8 cellular contexts compared by ENCODE assay signal in genomic region chr20:33443006-33443511, GRCh38. TPM values are rescaled to one million over a fixed set of nuclear protein-coding genes. Genes with fewer than 3 reads are reported as not detected.
DNase-seq lines count a peak whose midpoint lies in the region; ATAC-seq and TF ChIP-seq lines count a peak whose summit lies in the region.

No MANE protein-coding gene starts in this region.

- no peaks in the 10 kb centered on the region for H3K36me3 ChIP-seq in MM.1S (replicated peaks; ENCODE audit: insufficient read depth, low read length)
- no peaks in the 10 kb centered on the region for H3K36me3 ChIP-seq in ascending aorta
- H3K36me3 ChIP-seq in spleen = no peaks in the 10 kb centered on the region

- H4K20me1 ChIP-seq in MM.1S (ENCODE audit: insufficient read depth, low read length) = no peaks in the 10 kb centered on the region

- peak; percentile 23 for ATAC-seq in GM19324 (IDR thresholded peaks at IDR 0.05; ENCODE audit: low FRiP score, unreplicated experiment)

- H3K4me3 ChIP-seq in MM.1S (ENCODE audit: low read length) (peak overlapping the region; percentile 44), ascending aorta (peak overlapping the region; percentile 78 to 85), iPS-18c (ENCODE audit: insufficient read depth, low read depth, low read length) (peak overlapping the region; percentile 71), spleen (peak overlapping the region; percentile 62 to 88 (median 72))

- H2AFZ ChIP-seq in MM.1S (ENCODE audit: low read length) = 0 out of 2 replicates have a peak overlapping the region, but pooled peaks have one; percentile 14

- 3 to 5% (median 3%) methylated on average over 17 to 45 of the region's 45 CpGs for WGBS in spleen, 5 donors

- H3K9me2 ChIP-seq in MM.1S (replicated peaks; ENCODE audit: insufficient read depth, low read length) = no peaks in the 10 kb centered on the region

- peak overlapping the region; percentile 73 for H3K4me2 ChIP-seq in MM.1S (ENCODE audit: low read depth, low read length)

- no peaks in the 10 kb centered on the region for H3K27me3 ChIP-seq in MM.1S (replicated peaks; ENCODE audit: insufficient read depth, low read length)
- no peaks in the 10 kb centered on the region for H3K27me3 ChIP-seq in ascending aorta
- peaks cover 0 to 9% (median 0%) of the 10 kb centered on the region in 7 donors for H3K27me3 ChIP-seq in spleen (replicated peaks in 1 of 7)

- no peak overlapping the region for H3K9ac ChIP-seq in MM.1S (ENCODE audit: low read length)

- peaks cover 9% of the 10 kb centered on the region; the same call in 1 of the 2 replicates for H3F3A ChIP-seq in MM.1S (ENCODE audit: insufficient read depth, low read length)

- TF ChIP-seq POLR2A in spleen (IDR thresholded peaks at IDR 0.05) = no peak

- H3K4me1 ChIP-seq in MM.1S (ENCODE audit: low read length) (peaks cover 18% of the 10 kb centered on the region; the same call in 1 of the 2 replicates), ascending aorta (peaks cover 9 to 23% of the 10 kb centered on the region in 2 donors), spleen (peaks cover 0 to 33% (median 18%) of the 10 kb centered on the region in 6 donors)

- no peaks in the 10 kb centered on the region for H3K9me3 ChIP-seq in MM.1S (replicated peaks; ENCODE audit: insufficient read depth, low read length)
- no peaks in the 10 kb centered on the region for H3K9me3 ChIP-seq in ascending aorta
- H3K9me3 ChIP-seq in iPS-18c (ENCODE audit: control insufficient read depth, insufficient read depth, low read length) = no peaks in the 10 kb centered on the region
- no peaks in the 10 kb centered on the region for H3K9me3 ChIP-seq in spleen

- H3K27ac ChIP-seq in 22Rv1 (peak overlapping the region; percentile 58), MM.1S (ENCODE audit: low read length) (no peak overlapping the region), ascending aorta (peak overlapping the region; percentile 85 to 91), spleen (peak overlapping the region in 5 of 8 donors; percentile 73 to 87 (median 81))

- no peaks in the 10 kb centered on the region for H3K79me2 ChIP-seq in MM.1S (ENCODE audit: low read length)

- peak; percentile 22 for DNase-seq in MM.1S
- DNase-seq in ascending aorta (ENCODE audit: low spot score in 2 of 2) = peak in 1 of 2 donors; percentile 71
- DNase-seq in spleen = peak; percentile 88
- no peak for DNase-seq in AG08396 (ENCODE audit: low spot score)
- DNase-seq in NCI-H524 (lab: John Stamatoyannopoulos, UW) = no peak

- intact Hi-C loops in ascending aorta (cut with DNase I) (loop anchor here (1.0 to 10.0 kb wide), 5 partner anchors 20 to 672 kb away; partner anchors contain the start of genes ACTL10, CDK5RAP1 and EIF2S2), spleen (cut with DNase I; ENCODE audit: low total_unique reads) (no loop called here)

- no peak for TF ChIP-seq CTCF in 22Rv1 (IDR thresholded peaks at IDR 0.05)
- no peak for TF ChIP-seq CTCF in MM.1S (IDR thresholded peaks at IDR 0.05; ENCODE audit: low read length)
- peak in 1 of 3 experiments; percentile 8 for TF ChIP-seq CTCF in ascending aorta (IDR thresholded peaks at IDR 0.05)
- no peak for TF ChIP-seq CTCF in spleen (IDR thresholded peaks at IDR 0.05 in 8 of 11, conservative IDR thresholded peaks at IDR 0.05 in 3 of 11)

RNA-seq across cellular contexts. Expression of gene SNTA1, which starts 0.5 kb away (rescaled TPM):
- total RNA-seq in ascending aorta (108 TPM), spleen (1 to 10 TPM; 2.4 to 8.7 (median 3.9) TPM)
- 1 to 10 TPM; 4.3 to 6.3 (median 5.9) TPM for polyA plus RNA-seq in spleen

RNA-seq across cellular contexts. Expression of gene CDK5RAP1, which starts 41.7 kb away (rescaled TPM):
- total RNA-seq in ascending aorta (42.8 TPM), spleen (10 to 100 TPM; 21.3 to 34.6 (median 33.2) TPM)
- polyA plus RNA-seq in spleen = 10 to 100 TPM; 35.6 to 93.0 (median 60.9) TPM

RNA-seq across cellular contexts. Expression of gene CBFA2T2, which starts 46.8 kb away (rescaled TPM):
- total RNA-seq in ascending aorta (22.4 TPM), spleen (10 to 100 TPM; 17.0 to 25.4 (median 18.9) TPM)
- polyA plus RNA-seq in spleen = 1 to 10 TPM; 3.3 to 6.9 (median 4.8) TPM

Comparison
In these comparisons a context has a peak if more than half of its experiments do, and no peak if none do; other contexts are left out.
1. DNase-seq: peak in MM.1S (single experiment) and spleen (single experiment); none in AG08396 (single experiment) and NCI-H524 (0 of 2).
2. RNA of gene SNTA1, which starts 0.5 kb away (total RNA-seq): 108 TPM in ascending aorta (single experiment); 2.4 to 8.7 TPM in spleen; every median in the first group is over 10 times any median in the second.
3. Peak in every context shown above with its lines, with median percentiles within 50 percentile points of each other: H3K4me3 ChIP-seq.